Comparison of ENCODE assay signal across 12 cellular contexts in genomic region chr12:81800298-81801148, GRCh38. TPM values are rescaled to one million over a fixed set of nuclear protein-coding genes. Genes with fewer than 3 reads are reported as not detected.
DNase-seq lines count a peak whose midpoint lies in the region; ATAC-seq, FAIRE-seq and TF ChIP-seq lines count a peak whose summit lies in the region.
"Had no signal": no experiment of that assay in that cellular context is flagged by ENCODE, and none has a peak within 500 bp of the region (broad histone marks: within the 10 kb centered on the region; RNA-seq: fewer than 3 reads in every experiment).

No MANE protein-coding gene starts in this region.

- H3K9ac ChIP-seq in HUES64 (ENCODE audit: low read depth, low read length) (peak overlapping the region; percentile 38; the same call in 1 of the 2 replicates), astrocyte (ENCODE audit: low read length) (peak overlapping the region; percentile 1)

- H3K4me1 Mint-ChIP-seq in astrocyte (ENCODE audit: low read depth, unreplicated experiment), result peaks cover 11% of the 10 kb centered on the region
- no peaks in the 10 kb centered on the region for H3K4me1 Mint-ChIP-seq in stimulated activated effector memory CD8-positive, alpha-beta T cell treated with anti-CD3 and anti-CD28 coated beads, Interleukin-12 subunit alpha, Interleukin-12 subunit beta, amount 100 ng/mL, for 72 hours
- H3K4me1 Mint-ChIP-seq: CD4-positive, alpha-beta memory T cell; IgD-negative memory B cell had no signal

- no peak for TF ChIP-seq CTCF in astrocyte (IDR thresholded peaks at IDR 0.05; ENCODE audit: insufficient read depth, low read depth, low read length)

- H3K4me2 ChIP-seq in astrocyte (ENCODE audit: low read length), result peak overlapping the region; percentile 27

- H3K4me1 ChIP-seq in HUES64 (ENCODE audit: insufficient read depth, low read length) (peaks cover 32% of the 10 kb centered on the region), astrocyte (ENCODE audit: insufficient read depth, low read length) (peaks cover 10% of the 10 kb centered on the region)
- H3K4me1 ChIP-seq: right lobe of liver had no signal

- no peaks in the 10 kb centered on the region for H3K79me2 ChIP-seq in astrocyte (ENCODE audit: insufficient read depth, low read length)

- ATAC-seq in stimulated activated effector memory CD8-positive, alpha-beta T cell treated with anti-CD3 and anti-CD28 coated beads, Interleukin-12 subunit alpha, Interleukin-12 subunit beta, amount 100 ng/mL, for 72 hours, result peak; percentile 61
- no peak for ATAC-seq in HG02763 (IDR thresholded peaks at IDR 0.05; ENCODE audit: unreplicated experiment)
- ATAC-seq: right lobe of liver had no signal

- DNase-seq in astrocyte (ENCODE audit: low read depth), result peak; percentile 77
- peak; percentile 11 for DNase-seq in inferior parietal cortex (ENCODE audit: extremely low spot score)
- no peak for DNase-seq in stimulated activated effector memory CD8-positive, alpha-beta T cell treated with anti-CD3 and anti-CD28 coated beads, Interleukin-12 subunit alpha, Interleukin-12 subunit beta, amount 100 ng/mL, for 72 hours (ENCODE audit: low spot score in 2 of 2)
- DNase-seq in activated CD8-positive, alpha-beta memory T cell treated with anti-CD3 and anti-CD28 coated beads for 24 hours, result no peak
- no peak for DNase-seq in AG08395 (ENCODE audit: low spot score)
- DNase-seq: CD4-positive, alpha-beta memory T cell; right lobe of liver had no signal

- peaks cover 2% of the 10 kb centered on the region for H3K9me3 Mint-ChIP-seq in astrocyte (ENCODE audit: unreplicated experiment)
- no peaks in the 10 kb centered on the region for H3K9me3 Mint-ChIP-seq in stimulated activated effector memory CD8-positive, alpha-beta T cell treated with anti-CD3 and anti-CD28 coated beads, Interleukin-12 subunit alpha, Interleukin-12 subunit beta, amount 100 ng/mL, for 72 hours

- H2AFZ ChIP-seq in astrocyte (ENCODE audit: low read depth, low read length), result peak overlapping the region; percentile 26

- peak overlapping the region; percentile 64 for H3K27ac Mint-ChIP-seq in astrocyte (ENCODE audit: unreplicated experiment)
- no peak overlapping the region for H3K27ac Mint-ChIP-seq in stimulated activated effector memory CD8-positive, alpha-beta T cell treated with anti-CD3 and anti-CD28 coated beads, Interleukin-12 subunit alpha, Interleukin-12 subunit beta, amount 100 ng/mL, for 72 hours
- H3K27ac Mint-ChIP-seq: CD4-positive, alpha-beta memory T cell; IgD-negative memory B cell had no signal

- H3K4me3 Mint-ChIP-seq in astrocyte (ENCODE audit: unreplicated experiment), result no peak overlapping the region
- H3K4me3 Mint-ChIP-seq in stimulated activated effector memory CD8-positive, alpha-beta T cell treated with anti-CD3 and anti-CD28 coated beads, Interleukin-12 subunit alpha, Interleukin-12 subunit beta, amount 100 ng/mL, for 72 hours, result no peak overlapping the region
- H3K4me3 Mint-ChIP-seq: CD4-positive, alpha-beta memory T cell; IgD-negative memory B cell had no signal

- H3K4me3 ChIP-seq in HUES64 (ENCODE audit: low read length), result no peak overlapping the region
- no peak overlapping the region for H3K4me3 ChIP-seq in astrocyte (ENCODE audit: insufficient read depth, low read depth, low read length)
- H3K4me3 ChIP-seq: right lobe of liver had no signal

- H3K36me3 ChIP-seq in HUES64 (ENCODE audit: insufficient read depth, low read length) (no peaks in the 10 kb centered on the region), astrocyte (ENCODE audit: insufficient read depth, low read length) (no peaks in the 10 kb centered on the region)
- H3K36me3 ChIP-seq: right lobe of liver had no signal

- H3K9me3 ChIP-seq in HUES64 (ENCODE audit: insufficient read depth, low read depth, low read length), result no peaks in the 10 kb centered on the region
- peaks cover 3% of the 10 kb centered on the region for H3K9me3 ChIP-seq in astrocyte (ENCODE audit: insufficient read depth, low read depth, low read length)
- H3K9me3 ChIP-seq: right lobe of liver had no signal

- FAIRE-seq in astrocyte (lab: Jason Lieb, UNC), result no peak

- H3K27me3 Mint-ChIP-seq in astrocyte (ENCODE audit: low read depth, unreplicated experiment), result no peaks in the 10 kb centered on the region
- H3K27me3 Mint-ChIP-seq: IgD-negative memory B cell had no signal

- H3K27me3 ChIP-seq in HUES64 (ENCODE audit: insufficient read depth, low read length), result no peaks in the 10 kb centered on the region
- no peaks in the 10 kb centered on the region for H3K27me3 ChIP-seq in astrocyte (ENCODE audit: insufficient read depth, low read length)
- H3K27me3 ChIP-seq: right lobe of liver had no signal

- no peaks in the 10 kb centered on the region for H4K20me1 ChIP-seq in astrocyte (ENCODE audit: insufficient read depth, low read length)

- WGBS in HUES64, result 80% methylated on average over 7 of the region's 8 CpGs

- H3K27ac ChIP-seq in HUES64 (ENCODE audit: low read depth, low read length), result peak overlapping the region; percentile 67; the same call in 1 of the 2 replicates
- H3K27ac ChIP-seq in astrocyte (ENCODE audit: low read depth, low read length), result peak overlapping the region; percentile 24
- H3K27ac ChIP-seq: right lobe of liver had no signal

- no peaks in the 10 kb centered on the region for H3K36me3 Mint-ChIP-seq in astrocyte (ENCODE audit: low read depth, unreplicated experiment)
- no peaks in the 10 kb centered on the region for H3K36me3 Mint-ChIP-seq in stimulated activated effector memory CD8-positive, alpha-beta T cell treated with anti-CD3 and anti-CD28 coated beads, Interleukin-12 subunit alpha, Interleukin-12 subunit beta, amount 100 ng/mL, for 72 hours
- H3K36me3 Mint-ChIP-seq: CD4-positive, alpha-beta memory T cell; IgD-negative memory B cell had no signal

RNA-seq across cellular contexts. Expression of gene PPFIA2, which starts 41.4 kb away (rescaled TPM):
- 0.40 TPM for polyA plus RNA-seq in HUES64 (2013, experiment 1 of 2)
- 1.1 TPM for polyA plus RNA-seq in HUES64 (2013, experiment 2 of 2)
- total RNA-seq in astrocyte, result 0.59 and 1.3 TPM in 2 replicates
- total RNA-seq: CD4-positive, alpha-beta memory T cell; chondrocyte; glomerular endothelial cell had no signal
- polyA plus RNA-seq: CD4-positive, alpha-beta memory T cell; IgD-negative memory B cell had no signal

Comparison
In these comparisons a context has a peak if more than half of its experiments do, and no peak if none do; other contexts are left out.
1. DNase-seq: peak in astrocyte (single experiment) and inferior parietal cortex (single experiment); none in stimulated activated effector memory CD8-positive, alpha-beta T cell treated with anti-CD3 and anti-CD28 coated beads, Interleukin-12 subunit alpha, Interleukin-12 subunit beta, amount 100 ng/mL, for 72 hours (0 of 2), activated CD8-positive, alpha-beta memory T cell treated with anti-CD3 and anti-CD28 coated beads for 24 hours (single experiment) and AG08395 (single experiment).